ENCODE assay signal across 11 cellular contexts in genomic region chr12:59499774-59500173, GRCh38.
DNase-seq lines count a peak whose midpoint lies in the region; ATAC-seq and TF ChIP-seq lines count a peak whose summit lies in the region.
"Had no signal": no experiment of that assay in that cellular context is flagged by ENCODE, and none has a peak within 500 bp of the region (broad histone marks: within the 10 kb centered on the region; RNA-seq: fewer than 3 reads in every experiment).

No MANE protein-coding gene starts in this region.

- H3K36me3 ChIP-seq in CD8-positive, alpha-beta T cell (ENCODE audit: insufficient read depth, low read length) = no peaks in the 10 kb centered on the region

- intact Hi-C loops in CD8-positive, alpha-beta T cell (cut with DNase I, micrococcal nuclease) = no loop called here

- no peak overlapping the region for H3K27ac ChIP-seq in CD8-positive, alpha-beta T cell (ENCODE audit: low read depth, low read length)
- H3K27ac ChIP-seq: testis had no signal

- no peaks in the 10 kb centered on the region for H3K9me3 ChIP-seq in CD8-positive, alpha-beta T cell (ENCODE audit: low read length)
- H3K9me3 ChIP-seq: testis had no signal

- H3K4me3 ChIP-seq in CD8-positive, alpha-beta T cell (ENCODE audit: low read depth, low read length) = no peak overlapping the region
- H3K4me3 ChIP-seq: testis had no signal

- peaks cover 0 to 2% (median 0%) of the 10 kb centered on the region in 7 donors for H3K9me3 Mint-ChIP-seq in naive B cell
- H3K9me3 Mint-ChIP-seq in CD8-positive, alpha-beta T cell = no peaks in the 10 kb centered on the region
- H3K9me3 Mint-ChIP-seq: central memory CD8-positive, alpha-beta T cell had no signal

- H3K27ac Mint-ChIP-seq in naive B cell = peak overlapping the region in 4 of 6 donors; percentile 20 to 85 (median 64)
- H3K27ac Mint-ChIP-seq in CD8-positive, alpha-beta T cell = no peak overlapping the region

- H3K4me1 ChIP-seq in CD8-positive, alpha-beta T cell (ENCODE audit: insufficient read depth, low read length) = peaks cover 6% of the 10 kb centered on the region
- H3K4me1 ChIP-seq: testis had no signal

- H3K27me3 ChIP-seq in CD8-positive, alpha-beta T cell (ENCODE audit: insufficient read depth, low read length) = no peaks in the 10 kb centered on the region
- H3K27me3 ChIP-seq: testis had no signal

- H3K36me3 Mint-ChIP-seq in naive B cell = no peaks in the 10 kb centered on the region
- no peaks in the 10 kb centered on the region for H3K36me3 Mint-ChIP-seq in CD8-positive, alpha-beta T cell

- TF ChIP-seq CTCF in CD8-positive, alpha-beta T cell (IDR thresholded peaks at IDR 0.05) = no peak

- peak overlapping the region in 3 of 8 donors; percentile 10 to 68 (median 42) for H3K4me3 Mint-ChIP-seq in naive B cell
- H3K4me3 Mint-ChIP-seq in CD8-positive, alpha-beta T cell = no peak overlapping the region
- H3K4me3 Mint-ChIP-seq: central memory CD8-positive, alpha-beta T cell had no signal

- POLR2A ChIA-PET in CD8-positive, alpha-beta T cell (lab: Charles Lee) = interaction anchor here (0.7 kb wide), 1 partner anchor 10 kb away, joined by 5 read pairs; no protein-coding TSS in a partner anchor

- no peaks in the 10 kb centered on the region for H3K27me3 Mint-ChIP-seq in naive B cell
- no peaks in the 10 kb centered on the region for H3K27me3 Mint-ChIP-seq in CD8-positive, alpha-beta T cell (ENCODE audit: low read depth)

- peak; percentile 90 for ATAC-seq in GM18907 (IDR thresholded peaks at IDR 0.05; ENCODE audit: unreplicated experiment)
- peak; percentile 96 for ATAC-seq in GM21529 (IDR thresholded peaks at IDR 0.05; ENCODE audit: unreplicated experiment)
- ATAC-seq in HG03097 (IDR thresholded peaks at IDR 0.05; ENCODE audit: low FRiP score, unreplicated experiment) = peak; percentile 87
- ATAC-seq in naive B cell (ENCODE audit: low read depth in 2 of 2) = peak in 1 of 2 donors; percentile 35
- no peak for ATAC-seq in CD8-positive, alpha-beta T cell
- ATAC-seq: PC-3 had no signal

- no peak for DNase-seq in naive B cell
- DNase-seq in NCI-H1694 (lab: John Stamatoyannopoulos, UW) = no peak
- no peak for DNase-seq in activated CD4-positive, alpha-beta T cell treated with anti-CD3 and anti-CD28 coated beads for 1 hour
- no peak for DNase-seq in CD8-positive, alpha-beta T cell
- DNase-seq: kidney, PC-3, testis had no signal

- CTCF ChIA-PET in CD8-positive, alpha-beta T cell (lab: Charles Lee) = interaction anchor here (1.0 kb wide), 1 partner anchor 9 kb away, joined by 5 read pairs; no protein-coding TSS in a partner anchor

- H3K4me1 Mint-ChIP-seq in naive B cell = peaks cover 22 to 24% (median 24%) of the 10 kb centered on the region in 3 donors
- H3K4me1 Mint-ChIP-seq in CD8-positive, alpha-beta T cell (ENCODE audit: low read depth) = peaks cover 10% of the 10 kb centered on the region
